8 cellular contexts compared by ENCODE assay signal in the genomic region with DNA sequence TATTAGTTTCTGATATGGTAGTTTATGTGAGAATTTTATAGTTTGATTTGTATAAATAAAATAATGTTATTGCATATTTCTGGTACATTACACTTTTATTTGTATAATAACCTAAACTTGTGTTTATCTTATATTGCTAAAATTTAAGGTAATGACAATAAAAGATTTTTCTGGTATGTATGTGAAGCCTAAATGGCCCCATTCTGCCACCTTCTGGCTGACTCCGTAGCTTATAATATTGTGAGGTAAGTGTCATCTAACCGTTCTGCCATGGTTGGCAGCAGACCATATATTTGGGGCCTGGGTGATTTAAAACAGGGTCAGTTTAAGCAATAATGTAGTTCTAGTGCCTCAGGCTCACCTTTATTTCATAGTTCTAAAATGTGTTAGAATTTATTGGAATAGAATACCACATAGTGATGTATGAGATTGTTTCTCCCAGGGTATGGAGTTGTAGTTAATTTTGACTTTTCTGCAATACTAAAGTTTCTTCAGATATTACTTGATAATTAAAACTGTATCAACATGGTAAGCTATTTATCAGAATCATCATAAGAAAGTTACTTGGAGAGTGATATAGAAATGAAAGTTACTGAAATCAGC. TPM values are rescaled to one million over a fixed set of nuclear protein-coding genes. Genes with fewer than 3 reads are reported as not detected.
DNase-seq lines count a peak whose midpoint lies in the region; ATAC-seq, FAIRE-seq and TF ChIP-seq lines count a peak whose summit lies in the region.

No MANE protein-coding gene starts in this region.

- H3K4me3 Mint-ChIP-seq in CD4-positive, alpha-beta memory T cell: no peak overlapping the region

- no peaks in the 10 kb centered on the region for H3K4me1 ChIP-seq in CD4-positive, alpha-beta memory T cell (ENCODE audit: insufficient read depth, low read length)

- no peaks in the 10 kb centered on the region for H3K36me3 ChIP-seq in CD4-positive, alpha-beta memory T cell (ENCODE audit: insufficient read depth, low read length)

- no peaks in the 10 kb centered on the region for H3K27me3 Mint-ChIP-seq in CD4-positive, alpha-beta memory T cell

- H3K27me3 ChIP-seq in CD4-positive, alpha-beta memory T cell (ENCODE audit: insufficient read depth, low read length): no peaks in the 10 kb centered on the region

- peak; percentile 71 for TF ChIP-seq CTCF in astrocyte of the cerebellum (IDR thresholded peaks at IDR 0.05; ENCODE audit: low read depth, low read length, missing control alignments)

- DNase-seq in CD4-positive, alpha-beta memory T cell: peak; percentile 33 to 47 (median 42)
- peak; percentile 58 to 72 for DNase-seq in Kasumi-1 (lab: John Stamatoyannopoulos, UW)
- DNase-seq in SK-MEL-5 (ENCODE audit: low read depth, low spot score): peak; percentile 71
- DNase-seq in astrocyte of the cerebellum (ENCODE audit: low read depth): peak; percentile 48
- peak; percentile 20 to 28 for DNase-seq in stimulated activated CD4-positive, alpha-beta T cell treated with anti-CD3 and anti-CD28 coated beads, Interleukin-4, amount 100 ng/mL, for 48 hours (ENCODE audit: low read depth in 2 of 2)

- H3K9me3 Mint-ChIP-seq in CD4-positive, alpha-beta memory T cell: no peaks in the 10 kb centered on the region

- no peak overlapping the region for H3K27ac Mint-ChIP-seq in CD4-positive, alpha-beta memory T cell

- POLR2A ChIA-PET in CD4-positive, alpha-beta memory T cell (lab: Charles Lee; ENCODE audit: partially characterized antibody): no interaction called here

- intact Hi-C loops in CD4-positive, alpha-beta memory T cell (cut with micrococcal nuclease): loop anchor here (1.0 to 10.0 kb wide), 3 partner anchors 192 to 1348 kb away; no protein-coding TSS in a partner anchor

- ATAC-seq in GM19452 (IDR thresholded peaks at IDR 0.05; ENCODE audit: unreplicated experiment) (peak; percentile 69), GM21423 (IDR thresholded peaks at IDR 0.05; ENCODE audit: unreplicated experiment) (no peak)

- no peak overlapping the region for H3K27ac ChIP-seq in CD4-positive, alpha-beta memory T cell (ENCODE audit: low read depth, low read length)

- H3K9me3 ChIP-seq in CD4-positive, alpha-beta memory T cell (ENCODE audit: control insufficient read depth in 1 of 2, low read length in 2 of 2): no peaks in the 10 kb centered on the region

- no peak overlapping the region for H3K4me3 ChIP-seq in CD4-positive, alpha-beta memory T cell (ENCODE audit: low read length in 2 of 2)
- H3K4me3 ChIP-seq in astrocyte of the cerebellum (ENCODE audit: low read depth, low read length): no peak overlapping the region

- in situ Hi-C loops in SK-MEL-5 (cut with HindIII; ENCODE audit: low pct_unique_long_range_greater_than_20kb, low sequenced_read_pairs): no loop called here
- in situ Hi-C loops in astrocyte of the cerebellum (cut with HindIII; ENCODE audit: low sequenced_read_pairs): no loop called here

- H3K4me1 Mint-ChIP-seq in CD4-positive, alpha-beta memory T cell: no peaks in the 10 kb centered on the region

- FAIRE-seq in islet of Langerhans (lab: Jason Lieb, UNC): peak; percentile 95

- CTCF ChIA-PET in CD4-positive, alpha-beta memory T cell (lab: Charles Lee; ENCODE audit: partially characterized antibody): interaction anchor here (0.7 to 3.4 kb wide), 13 partner anchors 9 to 649 kb away, joined by 3 to 25 read pairs (median 4); partner anchors contain the start of gene PRKACB

- no peaks in the 10 kb centered on the region for H3K36me3 Mint-ChIP-seq in CD4-positive, alpha-beta memory T cell

RNA-seq across cellular contexts. Expression of gene PRKACB, which starts 21.2 kb away (rescaled TPM):
- total RNA-seq in CD4-positive, alpha-beta memory T cell: 100 to 1,000 TPM; 128 to 131 TPM
- 100 to 1,000 TPM in 1 of 2 donors, 10 to 100 TPM in 1; 75.8 to 132 TPM for polyA plus RNA-seq in CD4-positive, alpha-beta memory T cell
- 29.1 and 33.3 TPM in 2 replicates for total RNA-seq in SK-MEL-5 (2014; rRNA removed; shearing (Covaris generic))
- 19.3 and 31.3 TPM in 2 replicates for polyA plus RNA-seq in SK-MEL-5 (2015; cell fraction: cytosol; rRNA removed)
- polyA plus RNA-seq in SK-MEL-5 (2015; cell fraction: nucleus; rRNA removed): 10.5 and 11.3 TPM in 2 replicates
